In genomic region chr3:15557511-15557946, GRCh38 we compare ENCODE assay signal across 8 cellular contexts. TPM values are rescaled to one million over a fixed set of nuclear protein-coding genes. Genes with fewer than 3 reads are reported as not detected.
DNase-seq lines count a peak whose midpoint lies in the region; ATAC-seq and TF ChIP-seq lines count a peak whose summit lies in the region.

No MANE protein-coding gene starts in this region.

- H3K9me3 ChIP-seq in heart left ventricle (no peaks in the 10 kb centered on the region), gastrocnemius medialis (no peaks in the 10 kb centered on the region)

- peak; percentile 10 for DNase-seq in DMS153 (lab: John Stamatoyannopoulos, UW)
- DNase-seq in SHP77 treated with DMSO at 0.1 percent for 48 hours (lab: John Stamatoyannopoulos, UW): peak; percentile 47
- DNase-seq in activated naive CD4-positive, alpha-beta T cell treated with anti-CD3 and anti-CD28 coated beads, Interleukin-2, amount 10 ng/mL, durations not matched to agents 7 days and 5 days: peak; percentile 83
- DNase-seq in heart left ventricle: peak in 2 of 5 donors; percentile 35 to 39
- DNase-seq in gastrocnemius medialis: peak in 1 of 2 donors; percentile 40
- DNase-seq in NCI-H1048 (lab: John Stamatoyannopoulos, UW): no peak

- peaks cover 34% of the 10 kb centered on the region for H3K36me3 Mint-ChIP-seq in activated naive CD4-positive, alpha-beta T cell treated with anti-CD3 and anti-CD28 coated beads, Interleukin-2, amount 10 ng/mL, durations not matched to agents 7 days and 5 days

- CTCF ChIA-PET in activated naive CD4-positive, alpha-beta T cell treated with anti-CD3 and anti-CD28 coated beads, Interleukin-2, amount 10 ng/mL, durations not matched to agents 7 days and 5 days (lab: Charles Lee): interaction anchor here (0.7 to 3.2 kb wide), 25 partner anchors 9 to 440 kb away, joined by 3 to 33 read pairs (median 4); no protein-coding TSS in a partner anchor

- no peak overlapping the region for H3K4me3 ChIP-seq in heart left ventricle
- H3K4me3 ChIP-seq in gastrocnemius medialis: no peak overlapping the region

- 2 to 9% (median 4%) methylated on average over 3 of the region's 3 CpGs for WGBS in heart left ventricle, 4 donors

- H3K36me3 ChIP-seq in heart left ventricle (peaks cover 0 to 36% (median 28%) of the 10 kb centered on the region in 9 donors), gastrocnemius medialis (peaks cover 0 to 18% of the 10 kb centered on the region in 2 donors)

- TF ChIP-seq POLR2A in heart left ventricle (IDR thresholded peaks at IDR 0.05): no peak
- no peak for TF ChIP-seq POLR2A in gastrocnemius medialis (IDR thresholded peaks at IDR 0.05)

- peaks cover 0 to 21% (median 0%) of the 10 kb centered on the region in 12 donors for H3K4me1 ChIP-seq in heart left ventricle
- peaks cover 3% of the 10 kb centered on the region in 2 donors for H3K4me1 ChIP-seq in gastrocnemius medialis

- TF ChIP-seq CTCF in heart left ventricle (IDR thresholded peaks at IDR 0.05) (peak; percentile 41 to 77 (median 60)), gastrocnemius medialis (IDR thresholded peaks at IDR 0.05 in 4 of 5, conservative IDR thresholded peaks at IDR 0.05 in 1 of 5) (peak; percentile 56 to 75 (median 61))

- no peaks in the 10 kb centered on the region for H3K27me3 Mint-ChIP-seq in activated naive CD4-positive, alpha-beta T cell treated with anti-CD3 and anti-CD28 coated beads, Interleukin-2, amount 10 ng/mL, durations not matched to agents 7 days and 5 days

- H3K4me1 Mint-ChIP-seq in activated naive CD4-positive, alpha-beta T cell treated with anti-CD3 and anti-CD28 coated beads, Interleukin-2, amount 10 ng/mL, durations not matched to agents 7 days and 5 days: peaks cover 42% of the 10 kb centered on the region

- ATAC-seq in GM21367 (IDR thresholded peaks at IDR 0.05; ENCODE audit: unreplicated experiment): peak; percentile 43
- peak; percentile 33 to 79 (median 71) for ATAC-seq in heart left ventricle
- ATAC-seq in gastrocnemius medialis: peak; percentile 60 to 66

- H3K27me3 ChIP-seq in heart left ventricle: no peaks in the 10 kb centered on the region
- H3K27me3 ChIP-seq in gastrocnemius medialis: no peaks in the 10 kb centered on the region

- no peaks in the 10 kb centered on the region for H3K9me3 Mint-ChIP-seq in activated naive CD4-positive, alpha-beta T cell treated with anti-CD3 and anti-CD28 coated beads, Interleukin-2, amount 10 ng/mL, durations not matched to agents 7 days and 5 days

- TF ChIP-seq RAD21 in Ishikawa (IDR thresholded peaks at IDR 0.05; ENCODE audit: low read depth): peak; percentile 51

- no peak overlapping the region for H3K4me3 Mint-ChIP-seq in activated naive CD4-positive, alpha-beta T cell treated with anti-CD3 and anti-CD28 coated beads, Interleukin-2, amount 10 ng/mL, durations not matched to agents 7 days and 5 days

- peak overlapping the region; percentile 68 for H3K27ac Mint-ChIP-seq in activated naive CD4-positive, alpha-beta T cell treated with anti-CD3 and anti-CD28 coated beads, Interleukin-2, amount 10 ng/mL, durations not matched to agents 7 days and 5 days

- H3K27ac ChIP-seq in heart left ventricle (peak overlapping the region in 1 of 12 donors; percentile 67), gastrocnemius medialis (no peak overlapping the region)

- TF ChIP-seq EP300 in Ishikawa (IDR thresholded peaks at IDR 0.05; ENCODE audit: borderline replicate concordance): no peak

- in situ Hi-C loops in gastrocnemius medialis (cut with MboI; ENCODE audit: low sequenced_read_pairs in 4 of 4): loop anchor here (10.0 to 25.0 kb wide), 5 partner anchors 93 to 353 kb away; partner anchors contain the start of genes CAPN7 (in 4 of the 4), EAF1 (in 3 of the 4) and METTL6 (in 3 of the 4)

- intact Hi-C loops in heart left ventricle (cut with DNase I) (loop anchor here (1.0 to 10.0 kb wide), 11 partner anchors 125 to 450 kb away; partner anchors contain the start of genes EAF1 (in 8 of the 10), METTL6 (in 8 of the 10) and CAPN7 (in 1 of the 10)), gastrocnemius medialis (cut with DNase I; ENCODE audit: low total_unique reads) (loop anchor here (1.0 to 10.0 kb wide), 3 partner anchors 90 to 443 kb away; partner anchors contain the start of genes EAF1 and METTL6)

TF ChIP-seq in Ishikawa, 13 proteins besides CTCF, POLR2A, EP300 and RAD21:
- TF ChIP-seq TCF12 (IDR thresholded peaks at IDR 0.05; ENCODE audit: low read depth) (no peak), EGR1 (IDR thresholded peaks at IDR 0.05) (no peak), YY1 (IDR thresholded peaks at IDR 0.05; ENCODE audit: low read depth) (no peak), FOXM1 (IDR thresholded peaks at IDR 0.05; ENCODE audit: borderline replicate concordance, low read depth) (no peak), CREB1 (IDR thresholded peaks at IDR 0.05; ENCODE audit: low read depth) (no peak), TEAD4 (IDR thresholded peaks at IDR 0.05) (no peak), MAX (IDR thresholded peaks at IDR 0.05) (no peak), TAF1 (IDR thresholded peaks at IDR 0.05; ENCODE audit: low read depth) (no peak), REST (IDR thresholded peaks at IDR 0.05; ENCODE audit: low read depth) (no peak), USF1 (IDR thresholded peaks at IDR 0.05) (no peak), NFIC (IDR thresholded peaks at IDR 0.05) (no peak), ZBTB7A (IDR thresholded peaks at IDR 0.05; ENCODE audit: low read depth) (no peak), CEBPB (IDR thresholded peaks at IDR 0.05) (no peak)

RNA-seq across cellular contexts. Expression of gene COLQ, which starts 36.0 kb away (rescaled TPM):
- total RNA-seq in heart left ventricle (10 to 100 TPM in 6 of 9 donors, 1 to 10 TPM in 3; 3.4 to 33.0 (median 11.0) TPM), gastrocnemius medialis (1 to 10 TPM; 2.8 to 4.7 (median 3.0) TPM)
- polyA plus RNA-seq in heart left ventricle: 1 to 10 TPM; 2.1 to 7.4 TPM

RNA-seq across cellular contexts. Expression of gene HACL1, which starts 43.8 kb away (rescaled TPM):
- total RNA-seq in heart left ventricle: 10 to 100 TPM; 10.1 to 21.5 (median 15.5) TPM
- 10 to 100 TPM in 1 of 2 donors, 1 to 10 TPM in 1; 7.2 to 12.5 TPM for polyA plus RNA-seq in heart left ventricle
- 10 to 100 TPM; 23.5 to 27.1 (median 24.5) TPM for total RNA-seq in gastrocnemius medialis

RNA-seq across cellular contexts. Expression of gene BTD, which starts 44.0 kb away (rescaled TPM):
- total RNA-seq in heart left ventricle (10 to 100 TPM in 7 of 9 donors, 1 to 10 TPM in 2; 8.3 to 16.4 (median 13.4) TPM), gastrocnemius medialis (10 to 100 TPM; 15.1 to 39.7 (median 26.0) TPM)
- polyA plus RNA-seq in heart left ventricle: 1 to 10 TPM; 4.2 to 8.6 TPM
